ENCODE assay signal across 1 cellular context in genomic region chr3:88440701-88441100, GRCh38.
TF ChIP-seq lines count a peak whose summit lies in the region.

No MANE protein-coding gene starts in this region.

TF ChIP-seq in GM23338, 12 proteins besides CTCF, POLR2A, EP300 and RAD21 (continued from another document):
- TF ChIP-seq REST (IDR thresholded peaks at IDR 0.05; ENCODE audit: unreplicated experiment) (no peak), CREB1 (CRISPR knock-in tag; IDR thresholded peaks at IDR 0.05; ENCODE audit: low read depth) (no peak), JUNB (IDR thresholded peaks at IDR 0.05; ENCODE audit: unreplicated experiment) (no peak), NANOG (IDR thresholded peaks at IDR 0.05; ENCODE audit: borderline replicate concordance) (no peak)
